8 cellular contexts compared by ENCODE assay signal in the genomic region with DNA sequence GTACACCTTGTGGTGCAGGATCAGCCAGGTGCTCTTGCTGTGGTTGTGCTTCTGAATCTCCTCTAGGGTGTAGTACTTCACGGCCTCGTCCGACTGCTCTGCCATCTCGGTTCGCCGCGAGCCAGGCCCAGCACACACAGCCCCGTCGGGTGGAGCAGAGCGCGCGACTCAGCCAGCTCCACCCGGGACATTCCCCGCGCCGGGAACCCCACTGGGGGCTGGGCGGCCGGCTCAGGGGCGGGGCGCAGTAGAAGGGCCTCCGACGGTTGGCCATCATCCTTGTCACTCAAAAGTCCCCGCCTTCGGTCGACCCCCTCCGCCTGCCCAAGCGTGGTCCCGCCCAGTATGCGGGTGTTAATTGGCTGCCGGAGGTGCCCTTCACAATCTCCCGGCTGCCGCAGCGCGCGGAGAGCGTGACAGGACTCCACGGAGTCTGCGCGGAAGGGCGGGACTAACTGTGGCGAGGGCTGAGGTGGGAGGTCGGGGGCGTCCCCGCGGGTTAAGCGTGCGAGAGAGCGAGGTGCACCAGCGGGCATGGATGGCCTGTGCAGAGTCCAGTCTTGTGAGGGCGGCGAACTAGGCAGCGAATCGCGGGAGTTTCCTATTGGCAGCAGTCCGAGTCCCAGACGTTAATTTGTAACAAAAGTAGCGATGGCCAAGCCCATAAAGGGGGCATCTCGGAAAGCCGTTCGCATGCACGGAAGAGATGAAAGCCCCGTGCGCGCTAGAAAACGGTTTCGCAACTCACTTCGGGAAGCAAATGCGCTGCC. TPM values are rescaled to one million over a fixed set of nuclear protein-coding genes. Genes with fewer than 3 reads are reported as not detected.
A peak's percentile ranks its signal among the peaks of the same experiment; 100 is the strongest.
DNase-seq lines count a peak whose midpoint lies in the region; ATAC-seq and TF ChIP-seq lines count a peak whose summit lies in the region.

CYB5A (minus strand) TSS at position 193 of the 770 bp plus-strand sequence; CDS start at position 105, 88 bp downstream.

- DNase-seq in AG09309 (ENCODE audit: low read depth), result peak; percentile 79
- peak; percentile 99 for DNase-seq in NCI-H510A treated with DMSO at 0.1 percent for 48 hours (lab: John Stamatoyannopoulos, UW)
- DNase-seq in activated CD4-positive, alpha-beta T cell treated with anti-CD3 and anti-CD28 coated beads, Interleukin-2, amount 50 U/mL, for 1 hour, result peak; percentile 98
- DNase-seq in dedifferentiated amniotic fluid mesenchymal stem cell (ENCODE audit: extremely low spot score), result peak; percentile 96
- peak; percentile 100 for DNase-seq in left lobe of liver (ENCODE audit: low spot score)
- DNase-seq in stimulated activated CD4-positive, alpha-beta T cell treated with anti-CD3 and anti-CD28 coated beads, Interleukin-2, amount 100 ng/mL, for 4 hours (ENCODE audit: low read depth), result peak; percentile 98

- H3K4me3 ChIP-seq in AG09309 (ENCODE audit: control insufficient read depth, low read depth, low read length), result peak within 1 kb of the TSS; percentile 67

- ATAC-seq in GM18909 (IDR thresholded peaks at IDR 0.05; ENCODE audit: poor library complexity, unreplicated experiment), result peak; percentile 100
- peak; percentile 100 for ATAC-seq in HG03280 (IDR thresholded peaks at IDR 0.05; ENCODE audit: unreplicated experiment)
- peak; percentile 84 for ATAC-seq in left lobe of liver

- TF ChIP-seq CTCF in AG09309 (IDR thresholded peaks at IDR 0.05; ENCODE audit: control insufficient read depth, insufficient read depth, low read depth, low read length, missing control alignments), result peak; percentile 2

RNA-seq across cellular contexts. Expression of gene CYB5A, which starts in this region (rescaled TPM):
- total RNA-seq in left lobe of liver, result 984 TPM

Comparison
In these comparisons a context has a peak if more than half of its experiments do, and no peak if none do; other contexts are left out.
1. Peak in every context shown above with its lines: DNase-seq, ATAC-seq and H3K4me3 ChIP-seq.